ENCODE assay signal across 11 cellular contexts in the genomic region with DNA sequence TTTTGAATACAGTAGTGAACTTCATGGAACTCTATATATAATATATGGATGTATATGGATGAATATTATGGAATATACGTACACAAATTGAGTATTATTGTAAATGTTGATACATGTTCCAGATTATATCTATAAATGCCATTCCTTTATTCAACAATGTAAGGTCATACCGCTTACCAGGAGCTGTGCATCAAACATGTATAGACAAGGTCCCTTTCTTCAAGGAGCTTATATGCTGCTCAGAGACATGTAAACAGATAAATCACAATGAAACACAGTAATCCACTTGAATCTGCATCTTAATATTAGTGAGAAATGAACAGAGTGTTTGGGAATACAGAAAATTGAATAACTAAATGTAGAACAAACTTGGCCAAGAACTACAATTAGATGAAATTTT. TPM values are rescaled to one million over a fixed set of nuclear protein-coding genes. Genes with fewer than 3 reads are reported as not detected.
DNase-seq lines count a peak whose midpoint lies in the region; ATAC-seq and TF ChIP-seq lines count a peak whose summit lies in the region.
"Had no signal": no experiment of that assay in that cellular context is flagged by ENCODE, and none has a peak within 500 bp of the region (broad histone marks: within the 10 kb centered on the region; RNA-seq: fewer than 3 reads in every experiment).

No MANE protein-coding gene starts in this region.

- peaks cover 6% of the 10 kb centered on the region for H3K27me3 Mint-ChIP-seq in activated T-cell treated with anti-CD3 and anti-CD28 coated beads, Interleukin-2, amount 50 U/mL, for 72 hours (ENCODE audit: low read depth)

- no peaks in the 10 kb centered on the region for H3K9me2 ChIP-seq in PC-9 (ENCODE audit: insufficient read depth)

- no peaks in the 10 kb centered on the region for H3F3A ChIP-seq in PC-9 (ENCODE audit: insufficient read depth, low read depth)
- H3F3A ChIP-seq in smooth muscle cell (ENCODE audit: low read depth), result no peaks in the 10 kb centered on the region

- intact Hi-C loops in PC-9 (cut with micrococcal nuclease; ENCODE audit: unreplicated experiment), result no loop called here

- DNase-seq in activated T-cell treated with anti-CD3 and anti-CD28 coated beads, Interleukin-2, amount 50 U/mL, for 72 hours, result no peak
- DNase-seq in activated T-cell treated with anti-CD3 and anti-CD28 coated beads, Interleukin-2, amount 50 U/mL, for 1 hour, result no peak
- DNase-seq in PC-9 (no peak), smooth muscle cell (lab: John Stamatoyannopoulos, UW; ENCODE audit: unreplicated experiment) (no peak), medulla oblongata (ENCODE audit: extremely low spot score) (no peak)
- no peak for DNase-seq in activated naive CD4-positive, alpha-beta T cell treated with anti-CD3 and anti-CD28 coated beads, Interleukin-2, amount 50 U/mL, for 72 hours (ENCODE audit: low spot score in 2 of 2)
- DNase-seq: colonic mucosa; Peyer's patch; stimulated activated CD4-positive, alpha-beta T cell treated with anti-CD3 and anti-CD28 coated beads, Interleukin-1b, Interleukin-23, amount 100 ng/mL, for 48 hours had no signal

- peaks cover 3 to 12% of the 10 kb centered on the region in 2 donors for H3K9me3 Mint-ChIP-seq in activated T-cell treated with anti-CD3 and anti-CD28 coated beads, Interleukin-2, amount 50 U/mL, for 72 hours
- H3K9me3 Mint-ChIP-seq in activated naive CD4-positive, alpha-beta T cell treated with anti-CD3 and anti-CD28 coated beads, Interleukin-2, amount 50 U/mL, for 72 hours, result peaks cover 17 to 22% of the 10 kb centered on the region in 2 donors

- H2AFZ ChIP-seq in PC-9 (peak overlapping the region; percentile 92; the same call in 1 of the 2 replicates), smooth muscle cell (ENCODE audit: low read depth) (peak overlapping the region; percentile 100)

- ATAC-seq in activated T-cell treated with anti-CD3 and anti-CD28 coated beads, Interleukin-2, amount 50 U/mL, for 72 hours (replicated peaks in 1 of 2), result no peak
- peak; percentile 83 for ATAC-seq in esophagus mucosa
- no peak for ATAC-seq in HG02610 (IDR thresholded peaks at IDR 0.05; ENCODE audit: unreplicated experiment)
- ATAC-seq in activated naive CD4-positive, alpha-beta T cell treated with anti-CD3 and anti-CD28 coated beads, Interleukin-2, amount 50 U/mL, for 72 hours, result no peak

- TF ChIP-seq CTCF in PC-9 (conservative IDR thresholded peaks at IDR 0.05), result no peak
- no peak for TF ChIP-seq CTCF in smooth muscle cell (IDR thresholded peaks at IDR 0.05; ENCODE audit: borderline replicate concordance, insufficient read depth, poor library complexity, severe bottlenecking)

- H3K27ac Mint-ChIP-seq in activated T-cell treated with anti-CD3 and anti-CD28 coated beads, Interleukin-2, amount 50 U/mL, for 72 hours, result peak overlapping the region; percentile 95
- no peak overlapping the region for H3K27ac Mint-ChIP-seq in activated naive CD4-positive, alpha-beta T cell treated with anti-CD3 and anti-CD28 coated beads, Interleukin-2, amount 50 U/mL, for 72 hours

- no TSS peak for BruUV-seq in PC-9 (replicated peaks; lab: Mats Ljungman, UMichigan)

- 94% methylated on average over 2 of the region's 2 CpGs for WGBS in smooth muscle cell (ENCODE audit: low lambda C conversion rate)

- peaks cover 9% of the 10 kb centered on the region; the same call in 1 of the 2 replicates for H3K9me3 ChIP-seq in PC-9 (ENCODE audit: insufficient read depth, low read depth)
- H3K9me3 ChIP-seq in smooth muscle cell (replicated peaks; ENCODE audit: low read depth), result no peaks in the 10 kb centered on the region
- H3K9me3 ChIP-seq: colonic mucosa had no signal

- peak overlapping the region; percentile 77; the same call in 1 of the 2 replicates for H3K4me3 ChIP-seq in PC-9
- peak overlapping the region; percentile 89 for H3K4me3 ChIP-seq in smooth muscle cell

- H3K9ac ChIP-seq in smooth muscle cell (ENCODE audit: low read depth), result no peak overlapping the region

- no peak overlapping the region for H3K27ac ChIP-seq in PC-9
- no peak overlapping the region for H3K27ac ChIP-seq in smooth muscle cell (ENCODE audit: low read depth)
- H3K27ac ChIP-seq: colonic mucosa had no signal

- POLR2A ChIA-PET in PC-9 (lab: Charles Lee; ENCODE audit: unreplicated experiment), result no interaction called here

- H3K27me3 ChIP-seq in PC-9 (ENCODE audit: insufficient read depth, low read depth) (no peaks in the 10 kb centered on the region), smooth muscle cell (ENCODE audit: low read depth) (no peaks in the 10 kb centered on the region)
- H3K27me3 ChIP-seq: colonic mucosa, Peyer's patch had no signal

- peaks cover 10 to 19% of the 10 kb centered on the region in 2 donors for H3K36me3 Mint-ChIP-seq in activated T-cell treated with anti-CD3 and anti-CD28 coated beads, Interleukin-2, amount 50 U/mL, for 72 hours (ENCODE audit: insufficient read depth in 2 of 2)
- H3K36me3 Mint-ChIP-seq in activated naive CD4-positive, alpha-beta T cell treated with anti-CD3 and anti-CD28 coated beads, Interleukin-2, amount 50 U/mL, for 72 hours, result peaks cover 24 to 28% of the 10 kb centered on the region in 2 donors

- H4K20me1 ChIP-seq in PC-9 (ENCODE audit: insufficient read depth) (peaks cover 9% of the 10 kb centered on the region), smooth muscle cell (ENCODE audit: low read depth) (peaks cover 33% of the 10 kb centered on the region)

- H3K4me3 Mint-ChIP-seq in activated T-cell treated with anti-CD3 and anti-CD28 coated beads, Interleukin-2, amount 50 U/mL, for 72 hours, result peak overlapping the region in 1 of 2 donors; percentile 92

- 0 out of 2 replicates have a peak, but pooled peaks cover 9% of the 10 kb centered on the region for H3K36me3 ChIP-seq in PC-9 (ENCODE audit: low read depth)
- no peaks in the 10 kb centered on the region for H3K36me3 ChIP-seq in smooth muscle cell (ENCODE audit: low read depth)
- H3K36me3 ChIP-seq: colonic mucosa, Peyer's patch had no signal

- peaks cover 23% of the 10 kb centered on the region for H3K4me1 Mint-ChIP-seq in activated T-cell treated with anti-CD3 and anti-CD28 coated beads, Interleukin-2, amount 50 U/mL, for 72 hours (ENCODE audit: low read depth)

- H3K4me2 ChIP-seq in PC-9 (peak overlapping the region; percentile 87), smooth muscle cell (peak overlapping the region; percentile 93)

- H3K4me1 ChIP-seq in PC-9 (replicated peaks; ENCODE audit: insufficient read depth) (peaks cover 20% of the 10 kb centered on the region), smooth muscle cell (ENCODE audit: low read depth) (peaks cover 14% of the 10 kb centered on the region)

- CTCF ChIA-PET in PC-9 (lab: Charles Lee), result no interaction called here

- H3K79me2 ChIP-seq in PC-9 (ENCODE audit: low read depth) (peaks cover 39% of the 10 kb centered on the region), smooth muscle cell (ENCODE audit: low read depth) (peaks cover 39% of the 10 kb centered on the region)

RNA-seq across cellular contexts. Expression of gene SEM1, which starts 0.9 kb away (rescaled TPM):
- total RNA-seq in activated T-cell treated with anti-CD3 and anti-CD28 coated beads, Interleukin-2, amount 50 U/mL, for 72 hours, result 10 to 100 TPM; 22.8 to 31.1 TPM
- total RNA-seq in PC-9 (2021) (108 and 131 TPM in 2 replicates), esophagus mucosa (49.3 TPM), smooth muscle cell (22.0 and 26.3 TPM in 2 replicates)
- 272 and 291 TPM in 2 replicates for polyA plus RNA-seq in smooth muscle cell
- 10 to 100 TPM; 15.3 to 38.2 TPM for total RNA-seq in activated naive CD4-positive, alpha-beta T cell treated with anti-CD3 and anti-CD28 coated beads, Interleukin-2, amount 50 U/mL, for 72 hours
